ENCODE assay signal across 29 cellular contexts in the genomic region with DNA sequence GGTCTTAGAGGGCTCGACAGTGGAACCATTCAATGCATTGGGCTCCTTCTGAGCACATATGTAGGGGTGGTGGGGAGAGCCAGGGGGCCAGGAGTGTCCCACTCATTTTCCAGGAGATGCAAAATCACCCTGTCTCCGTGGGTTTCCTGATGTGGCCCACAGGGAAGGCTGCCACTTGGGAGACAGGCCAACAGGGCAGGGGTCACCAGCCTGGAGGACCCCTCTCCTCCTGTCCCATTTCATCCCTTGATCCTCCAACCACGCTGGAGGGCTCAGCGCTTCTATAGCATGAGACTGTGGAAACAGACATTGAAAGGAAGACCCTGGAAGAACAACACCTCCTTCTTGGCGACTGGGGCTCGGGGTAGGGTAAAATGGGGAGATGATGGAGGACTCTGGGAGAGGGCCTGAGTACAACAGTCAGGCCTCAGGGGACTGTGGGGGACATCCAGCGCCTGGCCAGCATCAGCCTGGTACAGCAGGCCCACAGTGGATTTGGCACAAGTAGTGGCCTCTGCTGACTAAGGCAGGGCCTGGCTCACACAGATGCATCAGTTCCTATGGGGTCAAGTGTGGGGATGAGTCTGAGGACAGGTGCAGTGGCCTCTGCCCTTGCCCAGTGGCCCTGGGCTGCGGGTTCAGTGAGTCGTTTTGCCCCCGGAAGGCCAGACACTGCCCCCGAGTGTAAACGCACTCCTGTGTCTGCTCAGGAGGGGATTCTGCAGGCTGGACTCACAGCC.
DNase-seq lines count a peak whose midpoint lies in the region; ATAC-seq and TF ChIP-seq lines count a peak whose summit lies in the region.
"Had no signal": no experiment of that assay in that cellular context is flagged by ENCODE, and none has a peak within 500 bp of the region (broad histone marks: within the 10 kb centered on the region; RNA-seq: fewer than 3 reads in every experiment).

No MANE protein-coding gene starts in this region.

- H3K4me1 Mint-ChIP-seq in glutamatergic neuron (ENCODE audit: low read depth, unreplicated experiment): peaks cover 9% of the 10 kb centered on the region
- H3K4me1 Mint-ChIP-seq: CD14-positive monocyte; CD8-positive, alpha-beta memory T cell had no signal

- H3K4ac ChIP-seq in neuronal stem cell (ENCODE audit: low read length): peak overlapping the region; percentile 45

- no peaks in the 10 kb centered on the region for H3K36me3 Mint-ChIP-seq in glutamatergic neuron (ENCODE audit: unreplicated experiment)
- H3K36me3 Mint-ChIP-seq: CD14-positive monocyte had no signal

- no peaks in the 10 kb centered on the region for H3K9me3 ChIP-seq in neuronal stem cell (replicated peaks in 1 of 2; ENCODE audit: control insufficient read depth in 2 of 2, insufficient read depth in 1 of 2, low read depth in 1 of 2, low read length in 2 of 2)
- H3K9me3 ChIP-seq: BE2C, HAP-1, MG63, SJSA1 had no signal

- H3K4me2 ChIP-seq in neuronal stem cell (ENCODE audit: insufficient read depth, low read length, poor library complexity, severe bottlenecking): no peak overlapping the region
- H3K4me2 ChIP-seq: GM23338, PC-9 had no signal

- H3K27ac Mint-ChIP-seq in glutamatergic neuron (ENCODE audit: unreplicated experiment): peak overlapping the region; percentile 33
- H3K27ac Mint-ChIP-seq: CD14-positive monocyte; CD8-positive, alpha-beta memory T cell; GM23338; HFFc6 had no signal

- peaks cover 17% of the 10 kb centered on the region for H3K27me3 Mint-ChIP-seq in glutamatergic neuron (ENCODE audit: unreplicated experiment)

- DNase-seq in activated CD8-positive, alpha-beta memory T cell treated with anti-CD3 and anti-CD28 coated beads, Interleukin-2, amount 50 U/mL, for 48 hours: peak; percentile 18
- no peak for DNase-seq in glutamatergic neuron
- DNase-seq in neuronal stem cell (ENCODE audit: low spot score): no peak
- no peak for DNase-seq in substantia nigra (lab: John Stamatoyannopoulos, UW)
- DNase-seq in COR-L47 (lab: John Stamatoyannopoulos, UW): no peak
- DNase-seq in A172 (ENCODE audit: low spot score): no peak
- DNase-seq in germinal center (ENCODE audit: low spot score): no peak
- DNase-seq: BE2C; Calu3; CD8-positive, alpha-beta memory T cell; DMS79 treated with DMSO at 0.1 percent for 48 hours; GF-D8; HFFc6; KBM-7; MG63; NCI-H1105 treated with DMSO at 0.1 percent for 48 hours; NCI-H146; NCI-H2029; NCI-H446 treated with DMSO at 0.1 percent for 48 hours; NCI-H526; NCI-H82; NK-92 treated with Interleukin-12 subunit alpha and Interleukin-12 subunit beta, amount 100 ng/mL, for 24 hours; PC-9; Right ventricle myocardium superior had no signal

- H3K14ac ChIP-seq in neuronal stem cell (ENCODE audit: low read length): no peak overlapping the region

- H3K23ac ChIP-seq in neuronal stem cell (ENCODE audit: low read depth, low read length, poor library complexity): no peak overlapping the region

- H3K27ac ChIP-seq in neuronal stem cell (replicated peaks; ENCODE audit: low read length): no peak overlapping the region
- H3K27ac ChIP-seq in substantia nigra (ENCODE audit: low read depth, low read length, poor library complexity, severe bottlenecking): peak overlapping the region; percentile 45
- H3K27ac ChIP-seq: PC-9, SJSA1 had no signal

- H2AK5ac ChIP-seq in neuronal stem cell (ENCODE audit: low read depth, low read length): peak overlapping the region; percentile 88

- peaks cover 0 to 3% of the 10 kb centered on the region in 2 donors for H3K36me3 ChIP-seq in neuronal stem cell (replicated peaks in 1 of 2; ENCODE audit: control insufficient read depth in 2 of 2, insufficient read depth in 2 of 2, low read length in 2 of 2)
- H3K36me3 ChIP-seq: MG63, SJSA1 had no signal

- no peak for ATAC-seq in GM19035 (IDR thresholded peaks at IDR 0.05; ENCODE audit: unreplicated experiment)
- ATAC-seq: GM23338 had no signal

- H3K4me1 ChIP-seq in neuronal stem cell (ENCODE audit: control insufficient read depth in 2 of 2, insufficient read depth in 1 of 2, low read depth in 1 of 2, low read length in 2 of 2): no peaks in the 10 kb centered on the region
- H3K4me1 ChIP-seq: BE2C, HAP-1, SJSA1 had no signal

- H2BK120ac ChIP-seq in neuronal stem cell (ENCODE audit: low read depth, low read length): no peak overlapping the region

- H3K18ac ChIP-seq in neuronal stem cell (ENCODE audit: low read length): peak overlapping the region; percentile 45

- H2BK15ac ChIP-seq in neuronal stem cell (ENCODE audit: low read length): no peak overlapping the region

- no peak for TF ChIP-seq CTCF in glutamatergic neuron (IDR thresholded peaks at IDR 0.05; ENCODE audit: partially characterized antibody, unreplicated experiment)

- H4K91ac ChIP-seq in neuronal stem cell (ENCODE audit: low read depth, low read length, poor library complexity): no peak overlapping the region

- peak overlapping the region; percentile 77 for H4K8ac ChIP-seq in neuronal stem cell (ENCODE audit: low read depth, low read length)

- H3K4me3 ChIP-seq in neuronal stem cell (ENCODE audit: low read length in 2 of 2): no peak overlapping the region
- H3K4me3 ChIP-seq: GM23338, HAP-1, MG63, PC-9, SJSA1 had no signal

- H3K79me1 ChIP-seq in neuronal stem cell (ENCODE audit: low read depth, low read length): no peaks in the 10 kb centered on the region

- no peaks in the 10 kb centered on the region for H3K27me3 ChIP-seq in neuronal stem cell (ENCODE audit: control insufficient read depth in 3 of 3, insufficient read depth in 3 of 3, low read depth in 1 of 3, low read length in 3 of 3)
- H3K27me3 ChIP-seq: BE2C, MG63, SJSA1 had no signal

- no peak overlapping the region for H3K9ac ChIP-seq in neuronal stem cell (ENCODE audit: low read depth, low read length, poor library complexity)

- H2AFZ ChIP-seq in neuronal stem cell (ENCODE audit: low read length): no peak overlapping the region
- H2AFZ ChIP-seq: GM23338, PC-9 had no signal

- no peak overlapping the region for H3K4me3 Mint-ChIP-seq in glutamatergic neuron (ENCODE audit: unreplicated experiment)
- H3K4me3 Mint-ChIP-seq: CD14-positive monocyte; CD8-positive, alpha-beta memory T cell; GM23338; HFFc6 had no signal

- H2BK5ac ChIP-seq in neuronal stem cell (ENCODE audit: low read length): peak overlapping the region; percentile 40

- no CpG with 5 or more reads among the region's 12 CpGs for WGBS in neuronal stem cell (ENCODE audit: extremely low coverage in 2 of 2, insufficient read length in 2 of 2, insufficient replicate concordance in 1 of 2), 2 donors

- no peak overlapping the region for H2BK12ac ChIP-seq in neuronal stem cell (ENCODE audit: low read length)

- H3K9me3 Mint-ChIP-seq in glutamatergic neuron (ENCODE audit: unreplicated experiment): peaks cover 9% of the 10 kb centered on the region
- H3K9me3 Mint-ChIP-seq: CD8-positive, alpha-beta memory T cell; GM23338 had no signal
